Comparison of ENCODE assay signal across 8 cellular contexts in genomic region chr9:19230356-19231125, GRCh38. TPM values are rescaled to one million over a fixed set of nuclear protein-coding genes. Genes with fewer than 3 reads are reported as not detected.
DNase-seq lines count a peak whose midpoint lies in the region; TF ChIP-seq lines count a peak whose summit lies in the region.

TSS of gene DENND4C (plus strand) at chr9:19230693. CDS start at chr9:19276175, 45,482 bp downstream.

- H3K27me3 ChIP-seq in NT2/D1 (ENCODE audit: insufficient read depth, insufficient read length) = peaks cover 18% of the 10 kb centered on the region

- no TSS peak for BruUV-seq in Calu3 (replicated peaks; lab: Mats Ljungman, UMichigan)

- DNase-seq in Calu3 = peak; percentile 85
- DNase-seq in GM20000 (ENCODE audit: low spot score) = peak; percentile 93
- peak; percentile 83 for DNase-seq in HT-29 (ENCODE audit: low spot score)
- DNase-seq in NT2/D1 (ENCODE audit: low read depth, low spot score) = peak; percentile 86
- DNase-seq in activated CD8-positive, alpha-beta memory T cell treated with anti-CD3 and anti-CD28 coated beads, Interleukin-2, amount 50 U/mL, for 4 hours = peak; percentile 75
- peak; percentile 65 for DNase-seq in epidermal melanocyte (ENCODE audit: insufficient read length, low spot score)
- peak; percentile 69 for DNase-seq in middle frontal gyrus (ENCODE audit: extremely low spot score, low spot score)
- DNase-seq in stimulated activated CD8-positive, alpha-beta memory T cell treated with anti-CD3 and anti-CD28 coated beads, Interleukin-2, amount 100 ng/mL, for 48 hours (ENCODE audit: low read depth in 2 of 2) = peak; percentile 65 to 71

- no peaks in the 10 kb centered on the region for H3K9me3 Mint-ChIP-seq in Calu3 (ENCODE audit: low read depth, unreplicated experiment)

- peak within 1 kb of the TSS; percentile 76 for H3K27ac Mint-ChIP-seq in Calu3 (ENCODE audit: unreplicated experiment)

- peak within 1 kb of the TSS; percentile 93 for H3K9ac ChIP-seq in NT2/D1 (ENCODE audit: insufficient read length, low read depth)

- intact Hi-C loops in Calu3 (cut with micrococcal nuclease; ENCODE audit: unreplicated experiment) = loop anchor here (5.0 kb wide), 2 partner anchors 48 to 52 kb away; no protein-coding TSS in a partner anchor

- CTCF ChIA-PET in Calu3 (lab: Charles Lee) = interaction anchor here (0.7 kb wide), 2 partner anchors 47 to 1999 kb away, joined by 3 to 4 read pairs; no protein-coding TSS in a partner anchor

- H3K36me3 Mint-ChIP-seq in Calu3 (ENCODE audit: insufficient read depth, unreplicated experiment) = no peaks in the 10 kb centered on the region

- H3K4me3 ChIP-seq in NT2/D1 (ENCODE audit: insufficient read length, low read depth) = peak within 1 kb of the TSS; percentile 80

- H3K9me3 ChIP-seq in NT2/D1 (ENCODE audit: insufficient read depth, low read length) = no peaks in the 10 kb centered on the region

- peaks cover 8% of the 10 kb centered on the region for H3K4me1 Mint-ChIP-seq in Calu3 (ENCODE audit: low read depth, unreplicated experiment)

- no peaks in the 10 kb centered on the region for H3K36me3 ChIP-seq in NT2/D1 (ENCODE audit: insufficient read depth, insufficient read length, low read length)

- H3K4me3 Mint-ChIP-seq in Calu3 (ENCODE audit: low read depth, unreplicated experiment) = no peak within 1 kb of the TSS

- TF ChIP-seq CTCF in Calu3 (IDR thresholded peaks at IDR 0.05; ENCODE audit: unreplicated experiment) (no peak), GM20000 (IDR thresholded peaks at IDR 0.05; ENCODE audit: extremely low read depth, missing control alignments) (peak; percentile 18)

- peaks cover 2% of the 10 kb centered on the region for H3K4me1 ChIP-seq in NT2/D1 (ENCODE audit: insufficient read depth, insufficient read length)

- no peaks in the 10 kb centered on the region for H3K27me3 Mint-ChIP-seq in Calu3 (ENCODE audit: unreplicated experiment)

RNA-seq across cellular contexts. Expression of gene DENND4C, which starts in this region (rescaled TPM):
- 28.5 and 32.2 TPM in 2 replicates for total RNA-seq in Calu3 (2022)
- total RNA-seq in HT-29 (2014; rRNA removed; shearing (Covaris generic)) = 28.1 and 40.2 TPM in 2 replicates

Comparison
In these comparisons a context has a peak if more than half of its experiments do, and no peak if none do; other contexts are left out.
1. Peak in every context shown above with its lines: DNase-seq and H3K4me3 ChIP-seq.